ENCODE assay signal across 10 cellular contexts in the genomic region with DNA sequence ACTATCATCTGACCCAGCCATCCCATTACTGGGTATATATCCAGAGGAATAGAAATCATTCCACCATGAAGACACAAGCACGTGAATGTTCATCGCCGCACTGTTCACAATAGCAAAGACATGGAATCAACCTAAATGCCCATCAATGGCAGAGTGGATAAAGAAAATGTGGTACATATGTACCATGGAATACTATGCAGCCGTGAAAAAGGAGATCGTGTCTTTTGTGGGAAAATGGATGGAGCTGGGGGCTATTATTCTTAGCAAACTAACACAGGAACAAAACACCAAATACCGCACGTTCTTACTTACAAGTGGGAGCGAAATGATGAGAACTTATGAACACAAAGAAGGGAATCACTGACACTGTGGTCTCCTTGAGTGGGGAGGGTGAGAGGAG. TPM values are rescaled to one million over a fixed set of nuclear protein-coding genes. Genes with fewer than 3 reads are reported as not detected.
"Had no signal": no experiment of that assay in that cellular context is flagged by ENCODE, and none has a peak within 500 bp of the region (broad histone marks: within the 10 kb centered on the region; RNA-seq: fewer than 3 reads in every experiment).

No MANE protein-coding gene starts in this region.

- H3K27ac ChIP-seq: HL-60, KMS-11 had no signal

- H3K4me3 Mint-ChIP-seq: GM23338, HFFc6 had no signal

- H3K36me3 ChIP-seq: HAP-1 had no signal

- H3K4me3 ChIP-seq: GM23338, HAP-1 had no signal

- H3K27ac Mint-ChIP-seq: HFFc6 had no signal

- H3K4me2 ChIP-seq: KMS-11 had no signal

- DNase-seq: H7, HFFc6, IMR-90, Karpas-422, KBM-7 had no signal

- H2AFZ ChIP-seq: GM23338 had no signal

- H3K9ac ChIP-seq: KMS-11 had no signal

RNA-seq across cellular contexts. Expression of a gene that starts 9.8 kb away (rescaled TPM):
- total RNA-seq: HT1080 had no signal
